Comparison of ENCODE assay signal across 8 cellular contexts in the genomic region with DNA sequence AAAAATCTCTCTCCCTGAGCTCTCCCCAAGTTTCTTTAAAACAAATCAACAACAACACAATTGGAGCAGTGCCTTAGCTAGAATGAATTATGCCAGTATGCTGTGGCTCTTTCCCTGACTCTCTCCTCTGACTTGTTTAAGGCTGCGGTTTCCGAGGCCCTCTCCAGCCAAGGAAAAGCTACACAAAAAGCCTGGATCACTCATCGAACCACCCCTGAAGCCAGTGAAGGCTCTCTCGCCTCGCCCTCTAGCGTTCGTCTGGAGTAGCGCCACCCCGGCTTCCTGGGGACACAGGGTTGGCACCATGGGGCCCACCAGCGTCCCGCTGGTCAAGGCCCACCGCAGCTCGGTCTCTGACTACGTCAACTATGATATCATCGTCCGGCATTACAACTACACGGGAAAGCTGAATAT. TPM values are rescaled to one million over a fixed set of nuclear protein-coding genes. Genes with fewer than 3 reads are reported as not detected.
DNase-seq lines count a peak whose midpoint lies in the region; ATAC-seq and TF ChIP-seq lines count a peak whose summit lies in the region.

No MANE protein-coding gene starts in this region.

- no peak for TF ChIP-seq POLR2A in breast epithelium (IDR thresholded peaks at IDR 0.05)

- peak; percentile 56 for DNase-seq in DMS114 treated with DMSO at 0.1 percent for 48 hours (lab: John Stamatoyannopoulos, UW; ENCODE audit: unreplicated experiment)
- DNase-seq in H7 = peak; percentile 78
- peak; percentile 74 for DNase-seq in NCI-H1105 treated with DMSO at 0.1 percent for 48 hours (lab: John Stamatoyannopoulos, UW)
- peak; percentile 93 for DNase-seq in WTC11 (ENCODE audit: low spot score)
- DNase-seq in breast epithelium (ENCODE audit: low spot score in 2 of 2) = peak; percentile 61 to 79
- peak; percentile 80 for DNase-seq in inferior parietal cortex (ENCODE audit: extremely low spot score)
- peak; percentile 61 for DNase-seq in smooth muscle cell of the brain vasculature (ENCODE audit: low read depth, low spot score)

- H3K4me1 Mint-ChIP-seq in WTC11 = peaks cover 24% of the 10 kb centered on the region

- POLR2A ChIA-PET in WTC11 (lab: Charles Lee) = interaction anchor here (0.7 to 0.9 kb wide), 2 partner anchors 223 to 343 kb away, joined by 3 read pairs; partner anchors contain the start of gene SLC30A7

- H3K4me1 ChIP-seq in breast epithelium = peaks cover 0 to 11% of the 10 kb centered on the region in 2 donors

- peak overlapping the region in 1 of 2 donors; percentile 44 for H3K27ac ChIP-seq in breast epithelium

- peak; percentile 79 for TF ChIP-seq CTCF in WTC11 (IDR thresholded peaks at IDR 0.05)
- TF ChIP-seq CTCF in breast epithelium (IDR thresholded peaks at IDR 0.05) = peak; percentile 77 to 83 (median 78)

- ATAC-seq in WTC11 (peak; percentile 59), GM19452 (IDR thresholded peaks at IDR 0.05; ENCODE audit: unreplicated experiment) (no peak)

- H3K36me3 ChIP-seq in H7 (replicated peaks; ENCODE audit: control insufficient read depth, insufficient read depth, low read length) = no peaks in the 10 kb centered on the region
- no peaks in the 10 kb centered on the region for H3K36me3 ChIP-seq in breast epithelium

- H3K4me3 ChIP-seq in H7 (ENCODE audit: insufficient read depth, low read depth, low read length) = no peak overlapping the region
- H3K4me3 ChIP-seq in breast epithelium = peak overlapping the region; percentile 56 to 77 (median 66)

- CTCF ChIA-PET in WTC11 (lab: Charles Lee) = interaction anchor here (0.6 to 3.9 kb wide), 36 partner anchors 8 to 344 kb away, joined by 3 to 35 read pairs (median 4); partner anchors contain the start of gene EXTL2

- peaks cover 9% of the 10 kb centered on the region for H3K36me3 Mint-ChIP-seq in WTC11

- intact Hi-C loops in breast epithelium (cut with DNase I; ENCODE audit: low total_unique reads) = no loop called here

- H3K9me3 ChIP-seq in breast epithelium = no peaks in the 10 kb centered on the region

- peaks cover 47% of the 10 kb centered on the region for H3K27me3 Mint-ChIP-seq in WTC11 (ENCODE audit: low read depth)

- no peaks in the 10 kb centered on the region for H3K9me3 Mint-ChIP-seq in WTC11

- peaks cover 34% of the 10 kb centered on the region for H3K27me3 ChIP-seq in H7 (ENCODE audit: control insufficient read depth, insufficient read depth, low read length)
- H3K27me3 ChIP-seq in breast epithelium = peaks cover 0 to 4% of the 10 kb centered on the region in 2 donors

- peak overlapping the region; percentile 86 for H3K4me3 Mint-ChIP-seq in WTC11

- H3K27ac Mint-ChIP-seq in WTC11 = no peak overlapping the region

TF ChIP-seq in WTC11, 78 proteins besides CTCF, POLR2A, EP300 and RAD21:
- TF ChIP-seq, protein P1, sequence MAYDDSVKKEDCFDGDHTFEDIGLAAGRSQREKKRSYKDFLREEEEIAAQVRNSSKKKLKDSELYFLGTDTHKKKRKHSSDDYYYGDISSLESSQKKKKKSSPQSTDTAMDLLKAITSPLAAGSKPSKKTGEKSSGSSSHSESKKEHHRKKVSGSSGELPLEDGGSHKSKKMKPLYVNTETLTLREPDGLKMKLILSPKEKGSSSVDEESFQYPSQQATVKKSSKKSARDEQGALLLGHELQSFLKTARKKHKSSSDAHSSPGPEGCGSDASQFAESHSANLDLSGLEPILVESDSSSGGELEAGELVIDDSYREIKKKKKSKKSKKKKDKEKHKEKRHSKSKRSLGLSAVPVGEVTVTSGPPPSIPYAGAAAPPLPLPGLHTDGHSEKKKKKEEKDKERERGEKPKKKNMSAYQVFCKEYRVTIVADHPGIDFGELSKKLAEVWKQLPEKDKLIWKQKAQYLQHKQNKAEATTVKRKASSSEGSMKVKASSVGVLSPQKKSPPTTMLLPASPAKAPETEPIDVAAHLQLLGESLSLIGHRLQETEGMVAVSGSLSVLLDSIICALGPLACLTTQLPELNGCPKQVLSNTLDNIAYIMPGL (CRISPR knock-in tag; IDR thresholded peaks at IDR 0.05) = 0 out of 2 replicates have a peak, but pooled peaks have one; percentile 32
- TF ChIP-seq ZNF281 (CRISPR knock-in tag; IDR thresholded peaks at IDR 0.05) = no peak
- peak; percentile 20; the same call in 1 of the 2 replicates for TF ChIP-seq ERG (CRISPR knock-in tag; IDR thresholded peaks at IDR 0.05)
- peak; percentile 96 for TF ChIP-seq ZNF423 (CRISPR knock-in tag; IDR thresholded peaks at IDR 0.05)
- TF ChIP-seq PRDM15 (CRISPR knock-in tag; IDR thresholded peaks at IDR 0.05) = peak; percentile 53

RNA-seq across cellular contexts. Expression of gene S1PR1, which starts 1.9 kb away (rescaled TPM):
- total RNA-seq in H7 (2014; rRNA removed; shearing (Covaris generic)) = 0.62 and 2.4 TPM in 2 replicates
- total RNA-seq in WTC11 (2021) = 3.2 to 3.4 TPM (median 3.2 TPM) in 3 replicates
- 100 to 1,000 TPM in 1 of 3 donors, 10 to 100 TPM in 2; 28.2 to 133 (median 64.6) TPM for total RNA-seq in breast epithelium
